1 cellular context compared by ENCODE assay signal in the genomic region with DNA sequence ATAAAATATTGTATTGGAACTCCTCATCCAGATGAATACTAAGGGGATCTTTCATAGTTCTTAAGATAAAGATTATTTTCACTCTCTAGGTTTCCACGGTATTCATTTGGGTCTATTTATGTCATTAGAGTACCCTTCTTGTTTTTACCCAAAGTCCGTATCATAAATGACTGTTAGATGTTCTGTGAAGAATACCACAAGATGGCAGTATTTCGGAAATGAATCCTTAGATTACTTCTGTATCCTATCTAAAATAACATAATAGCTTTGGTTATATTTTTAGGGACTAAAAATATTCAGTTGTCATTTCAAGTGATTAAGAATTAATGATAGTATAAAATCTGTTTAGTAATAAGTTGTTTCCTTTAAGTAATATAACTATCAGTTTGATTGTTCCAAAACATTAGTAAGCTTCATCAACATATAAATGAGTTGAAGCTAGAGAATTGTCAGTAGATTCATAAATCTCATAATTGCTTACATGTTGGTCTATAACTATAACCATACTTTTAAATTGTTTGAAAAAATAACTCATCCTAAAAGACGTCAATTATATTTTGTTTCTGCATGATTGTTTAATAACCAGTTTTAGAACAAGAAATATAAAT.
TF ChIP-seq lines count a peak whose summit lies in the region.

No MANE protein-coding gene starts in this region.

TF ChIP-seq in liver, 16 proteins besides CTCF, POLR2A, EP300 and RAD21 (continued from another document):
- TF ChIP-seq ZBTB33 (IDR thresholded peaks at IDR 0.05) = no peak
